In genomic region chr3:150236683-150237082, GRCh38 we compare ENCODE assay signal across 15 cellular contexts.
A peak's percentile ranks its signal among the peaks of the same experiment; 100 is the strongest.
DNase-seq lines count a peak whose midpoint lies in the region; ATAC-seq and TF ChIP-seq lines count a peak whose summit lies in the region.
"Had no signal": no experiment of that assay in that cellular context is flagged by ENCODE, and none has a peak within 500 bp of the region (broad histone marks: within the 10 kb centered on the region; RNA-seq: fewer than 3 reads in every experiment).

No MANE protein-coding gene starts in this region.

- peaks cover 55% of the 10 kb centered on the region for H3K4me1 ChIP-seq in rectal smooth muscle tissue (ENCODE audit: control insufficient read depth, insufficient read depth, low read length)

- H3K9ac ChIP-seq in rectal smooth muscle tissue (ENCODE audit: low read length) = peak overlapping the region; percentile 1

- no peak overlapping the region for H3K4me3 Mint-ChIP-seq in activated naive CD8-positive, alpha-beta T cell treated with anti-CD3 and anti-CD28 coated beads, Interleukin-2, amount 50 U/mL, for 24 hours
- H3K4me3 Mint-ChIP-seq in naive thymus-derived CD8-positive, alpha-beta T cell = no peak overlapping the region
- H3K4me3 Mint-ChIP-seq: B cell, immature natural killer cell, natural killer cell, T-cell had no signal

- ATAC-seq in SK-N-SH treated with all-trans-retinoic acid at 6 μM for 48 hours (peak; percentile 77), GM21447 (IDR thresholded peaks at IDR 0.05; ENCODE audit: unreplicated experiment) (no peak)
- no peak for ATAC-seq in activated naive CD8-positive, alpha-beta T cell treated with anti-CD3 and anti-CD28 coated beads, Interleukin-2, amount 50 U/mL, for 24 hours
- ATAC-seq in naive thymus-derived CD8-positive, alpha-beta T cell = no peak
- ATAC-seq: natural killer cell, T-cell had no signal

- H3K27ac ChIP-seq in rectal smooth muscle tissue (ENCODE audit: low read depth, low read length) = peak overlapping the region; percentile 79

- H3K27ac Mint-ChIP-seq in activated naive CD8-positive, alpha-beta T cell treated with anti-CD3 and anti-CD28 coated beads, Interleukin-2, amount 50 U/mL, for 24 hours = no peak overlapping the region
- no peak overlapping the region for H3K27ac Mint-ChIP-seq in naive thymus-derived CD8-positive, alpha-beta T cell
- H3K27ac Mint-ChIP-seq: B cell, immature natural killer cell, natural killer cell, T-cell had no signal

- H3K27me3 Mint-ChIP-seq in activated naive CD8-positive, alpha-beta T cell treated with anti-CD3 and anti-CD28 coated beads, Interleukin-2, amount 50 U/mL, for 24 hours = peaks cover 2% of the 10 kb centered on the region
- H3K27me3 Mint-ChIP-seq in naive thymus-derived CD8-positive, alpha-beta T cell = peaks cover 0 to 4% (median 0%) of the 10 kb centered on the region in 5 donors
- H3K27me3 Mint-ChIP-seq: T-cell had no signal

- no peak for TF ChIP-seq CTCF in fibroblast of pulmonary artery (IDR thresholded peaks at IDR 0.05; ENCODE audit: low read length, missing control alignments)

- H3K4me3 ChIP-seq in fibroblast of pulmonary artery (replicated peaks; ENCODE audit: low read depth, low read length) (no peak overlapping the region), rectal smooth muscle tissue (ENCODE audit: low read length) (no peak overlapping the region)

- POLR2A ChIA-PET in naive thymus-derived CD8-positive, alpha-beta T cell (lab: Charles Lee) = no interaction called here

- H3K36me3 Mint-ChIP-seq in activated naive CD8-positive, alpha-beta T cell treated with anti-CD3 and anti-CD28 coated beads, Interleukin-2, amount 50 U/mL, for 24 hours (ENCODE audit: low read depth) = no peaks in the 10 kb centered on the region
- H3K36me3 Mint-ChIP-seq in naive thymus-derived CD8-positive, alpha-beta T cell = no peaks in the 10 kb centered on the region
- H3K36me3 Mint-ChIP-seq: immature natural killer cell, natural killer cell, T-cell had no signal

- no peaks in the 10 kb centered on the region for H3K9me3 Mint-ChIP-seq in activated naive CD8-positive, alpha-beta T cell treated with anti-CD3 and anti-CD28 coated beads, Interleukin-2, amount 50 U/mL, for 24 hours
- H3K9me3 Mint-ChIP-seq in naive thymus-derived CD8-positive, alpha-beta T cell = no peaks in the 10 kb centered on the region
- H3K9me3 Mint-ChIP-seq: immature natural killer cell, natural killer cell, T-cell had no signal

- H3K4me1 Mint-ChIP-seq in activated naive CD8-positive, alpha-beta T cell treated with anti-CD3 and anti-CD28 coated beads, Interleukin-2, amount 50 U/mL, for 24 hours = no peaks in the 10 kb centered on the region
- H3K4me1 Mint-ChIP-seq in naive thymus-derived CD8-positive, alpha-beta T cell = peaks cover 0 to 3% (median 0%) of the 10 kb centered on the region in 4 donors
- H3K4me1 Mint-ChIP-seq: B cell, immature natural killer cell, T-cell had no signal

- H3K36me3 ChIP-seq in rectal smooth muscle tissue (ENCODE audit: control insufficient read depth, insufficient read depth, low read length) = no peaks in the 10 kb centered on the region

- H3K27me3 ChIP-seq in rectal smooth muscle tissue (ENCODE audit: control insufficient read depth, insufficient read depth, low read length) = no peaks in the 10 kb centered on the region

- DNase-seq in EL = peak; percentile 76
- peak; percentile 44 for DNase-seq in fibroblast of pulmonary artery (ENCODE audit: low read depth)
- DNase-seq in activated naive CD8-positive, alpha-beta T cell treated with anti-CD3 and anti-CD28 coated beads, Interleukin-2, amount 50 U/mL, for 24 hours = no peak
- DNase-seq in naive thymus-derived CD8-positive, alpha-beta T cell = no peak
- no peak for DNase-seq in superior temporal gyrus (ENCODE audit: extremely low spot score)
- DNase-seq: activated CD4-positive, alpha-beta T cell treated with anti-CD3 and anti-CD28 coated beads, Interleukin-2, amount 50 U/mL, for 4 hours; activated naive CD4-positive, alpha-beta T cell treated with Interleukin-2 at 50 U/mL for 16 hours; DMS153; immature natural killer cell; natural killer cell; T-cell had no signal

TF ChIP-seq in SK-N-SH treated with all-trans-retinoic acid at 6 μM for 48 hours, 23 proteins besides CTCF, POLR2A, EP300 and RAD21:
- TF ChIP-seq PATZ1 (CRISPR knock-in tag; IDR thresholded peaks at IDR 0.05; ENCODE audit: borderline replicate concordance) (peak; percentile 42; the same call in 1 of the 2 replicates), ESRRG (CRISPR knock-in tag; IDR thresholded peaks at IDR 0.05) (no peak), TSHZ2 (CRISPR knock-in tag; IDR thresholded peaks at IDR 0.05) (no peak), BACH2 (CRISPR knock-in tag; IDR thresholded peaks at IDR 0.05; ENCODE audit: borderline replicate concordance) (no peak), CREB5 (CRISPR knock-in tag; IDR thresholded peaks at IDR 0.05; ENCODE audit: low read depth) (no peak), GLIS3 (CRISPR knock-in tag; IDR thresholded peaks at IDR 0.05) (no peak), ISL1 (CRISPR knock-in tag; IDR thresholded peaks at IDR 0.05) (peak; percentile 63), CSDC2 (CRISPR knock-in tag; IDR thresholded peaks at IDR 0.05) (no peak), ARNTL (CRISPR knock-in tag; IDR thresholded peaks at IDR 0.05; ENCODE audit: borderline replicate concordance, low read depth) (no peak), POU6F1 (CRISPR knock-in tag; IDR thresholded peaks at IDR 0.05; ENCODE audit: borderline replicate concordance, low read depth) (no peak), ZFP30 (CRISPR knock-in tag; IDR thresholded peaks at IDR 0.05) (no peak), TOX (CRISPR knock-in tag; IDR thresholded peaks at IDR 0.05; ENCODE audit: borderline replicate concordance) (no peak)

Comparison
In these comparisons a context has a peak if more than half of its experiments do, and no peak if none do; other contexts are left out.
1. DNase-seq: peak in EL (single experiment) and fibroblast of pulmonary artery (single experiment); none in activated naive CD8-positive, alpha-beta T cell treated with anti-CD3 and anti-CD28 coated beads, Interleukin-2, amount 50 U/mL, for 24 hours (single experiment), naive thymus-derived CD8-positive, alpha-beta T cell (0 of 10) and superior temporal gyrus (single experiment).